ENCODE assay signal across 8 cellular contexts in the genomic region with DNA sequence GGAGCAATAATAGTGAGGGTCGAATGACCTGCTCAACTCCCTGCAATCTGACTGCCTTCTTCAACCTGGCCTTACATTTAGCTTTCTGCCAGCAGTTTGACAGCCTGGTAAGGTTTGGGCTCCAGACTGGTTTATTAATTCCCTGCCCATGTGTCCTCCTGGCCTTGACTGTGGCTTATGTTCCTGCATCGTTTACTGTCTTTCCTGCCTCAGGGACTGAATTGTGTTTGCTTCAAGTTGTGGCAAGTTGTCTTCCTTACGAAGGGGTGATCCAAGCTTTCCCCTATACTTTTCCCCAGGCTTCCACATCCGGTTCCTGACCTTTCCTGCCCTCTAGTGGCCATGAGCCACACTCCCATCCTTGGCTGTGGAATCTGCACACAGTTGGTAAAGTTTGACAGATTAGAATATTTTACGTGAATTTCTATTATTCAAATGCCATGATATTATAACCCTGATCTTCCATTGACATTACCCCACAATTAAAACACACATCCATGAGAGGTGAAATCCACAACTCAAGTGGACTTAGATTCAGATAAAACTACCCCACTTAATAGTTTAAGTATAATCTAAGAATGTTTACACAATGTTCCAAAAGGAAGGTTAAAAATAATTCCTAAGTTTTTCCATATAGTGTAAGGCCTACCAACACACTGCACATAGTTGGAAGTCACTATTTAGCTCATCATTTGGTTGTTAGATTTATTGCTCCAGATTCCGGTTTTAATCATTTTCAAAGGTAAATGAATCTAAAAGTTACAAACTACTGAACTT.
DNase-seq lines count a peak whose midpoint lies in the region; ATAC-seq and TF ChIP-seq lines count a peak whose summit lies in the region.

No MANE protein-coding gene starts in this region.

- H3K9me3 ChIP-seq in AG04450 (ENCODE audit: control insufficient read depth, insufficient read depth, low read length) = no peaks in the 10 kb centered on the region

- peak overlapping the region; percentile 86 for H3K27ac ChIP-seq in AG04450 (ENCODE audit: low read depth, low read length)

- TF ChIP-seq CTCF in AG04450 (IDR thresholded peaks at IDR 0.05; ENCODE audit: low read depth, low read length) (peak; percentile 73), GM12875 (IDR thresholded peaks at IDR 0.05; ENCODE audit: borderline replicate concordance, insufficient read depth, low read depth, low read length) (peak; percentile 85), MCF 10A (IDR thresholded peaks at IDR 0.05; ENCODE audit: unreplicated experiment) (peak; percentile 73), kidney epithelial cell (IDR thresholded peaks at IDR 0.05; ENCODE audit: insufficient read depth, low read length, poor library complexity, severe bottlenecking) (peak; percentile 92), type B pancreatic cell (conservative IDR thresholded peaks at IDR 0.05) (peak; percentile 90)

- intact Hi-C loops in MCF 10A (cut with micrococcal nuclease) = loop anchor here (5.0 kb wide), 2 partner anchors 250 to 350 kb away; no protein-coding TSS in a partner anchor

- ATAC-seq in GM18870 (IDR thresholded peaks at IDR 0.05; ENCODE audit: unreplicated experiment) = no peak

- H3K4me3 Mint-ChIP-seq in MCF 10A (ENCODE audit: unreplicated experiment) (peak overlapping the region; percentile 45), type B pancreatic cell (no peak overlapping the region)

- H3K9me3 Mint-ChIP-seq in MCF 10A (ENCODE audit: unreplicated experiment) (no peaks in the 10 kb centered on the region), type B pancreatic cell (no peaks in the 10 kb centered on the region)

- H3K27ac Mint-ChIP-seq in MCF 10A (ENCODE audit: low read depth, unreplicated experiment) (peak overlapping the region; percentile 92), type B pancreatic cell (no peak overlapping the region)

- H3K27me3 Mint-ChIP-seq in MCF 10A (ENCODE audit: insufficient read depth, unreplicated experiment) (no peaks in the 10 kb centered on the region), type B pancreatic cell (no peaks in the 10 kb centered on the region)

- no peaks in the 10 kb centered on the region for H3K27me3 ChIP-seq in AG04450 (ENCODE audit: control insufficient read depth, insufficient read depth, low read length)
- no peaks in the 10 kb centered on the region for H3K27me3 ChIP-seq in kidney epithelial cell (ENCODE audit: control insufficient read depth, insufficient read depth, low read length)

- H3K4me1 Mint-ChIP-seq in MCF 10A (ENCODE audit: insufficient read depth, unreplicated experiment) (peaks cover 21% of the 10 kb centered on the region), type B pancreatic cell (ENCODE audit: unreplicated experiment) (peaks cover 11% of the 10 kb centered on the region)

- POLR2A ChIA-PET in AG04450 (lab: Yijun Ruan, JAX) (interaction anchor here (0.6 to 1.2 kb wide), 5 partner anchors 10 to 271 kb away, joined by 3 to 5 read pairs (median 3); no protein-coding TSS in a partner anchor), MCF 10A (lab: Yijun Ruan, JAX) (interaction anchor here (0.6 to 8.9 kb wide), 9 partner anchors 8 to 347 kb away, joined by 3 to 99 read pairs (median 4); no protein-coding TSS in a partner anchor)

- H3K4me3 ChIP-seq in AG04450 (ENCODE audit: low read depth, low read length) = no peak overlapping the region
- no peak overlapping the region for H3K4me3 ChIP-seq in GM12875 (ENCODE audit: low read depth, low read length)
- H3K4me3 ChIP-seq in kidney epithelial cell (ENCODE audit: low read depth, low read length) = no peak overlapping the region

- BruUV-seq in MCF 10A (replicated peaks; lab: Mats Ljungman, UMichigan) = TSS peak; percentile 14

- no peaks in the 10 kb centered on the region for H3K36me3 ChIP-seq in kidney epithelial cell (ENCODE audit: control insufficient read depth, insufficient read depth, low read length)

- peaks cover 9% of the 10 kb centered on the region for H3K36me3 Mint-ChIP-seq in MCF 10A (ENCODE audit: insufficient read depth, unreplicated experiment)
- no peaks in the 10 kb centered on the region for H3K36me3 Mint-ChIP-seq in type B pancreatic cell

- CTCF ChIA-PET in AG04450 (lab: Charles Lee) = interaction anchor here (0.5 to 4.9 kb wide), 20 partner anchors 10 to 635 kb away, joined by 3 to 48 read pairs (median 3); no protein-coding TSS in a partner anchor
- CTCF ChIA-PET in MCF 10A (lab: Yijun Ruan, JAX) = interaction anchor here (0.5 to 4.4 kb wide), 22 partner anchors 11 to 351 kb away, joined by 3 to 59 read pairs (median 3); no protein-coding TSS in a partner anchor

- DNase-seq in AG04450 (ENCODE audit: low read depth, low spot score) (no peak), NCI-H2227 (lab: John Stamatoyannopoulos, UW; ENCODE audit: unreplicated experiment) (peak; percentile 48), MCF 10A (ENCODE audit: unreplicated experiment) (peak; percentile 87), kidney epithelial cell (ENCODE audit: low read depth) (no peak), type B pancreatic cell (ENCODE audit: extremely low spot score, unreplicated experiment) (no peak), NOMO-1 treated with DMSO at 0.1 percent for 48 hours (lab: John Stamatoyannopoulos, UW; ENCODE audit: unreplicated experiment) (no peak)

Comparison
In these comparisons a context has a peak if more than half of its experiments do, and no peak if none do; other contexts are left out.
1. DNase-seq: peak in NCI-H2227 (single experiment) and MCF 10A (single experiment); none in AG04450 (single experiment), kidney epithelial cell (single experiment), type B pancreatic cell (single experiment) and NOMO-1 treated with DMSO at 0.1 percent for 48 hours (single experiment).
2. Peak in every context shown above with its lines, with median percentiles within 50 percentile points of each other: CTCF ChIP-seq.